In genomic region chr12:9469467-9469866, GRCh38 we compare ENCODE assay signal across 7 cellular contexts.
DNase-seq lines count a peak whose midpoint lies in the region; ATAC-seq and TF ChIP-seq lines count a peak whose summit lies in the region.
"Not testable (repeated sequence)": the region's sequence is repeated elsewhere in the genome, so short reads cannot be mapped to it uniquely, and the experiment has no call there.

No MANE protein-coding gene starts in this region.

- not testable (repeated sequence) for H4K91ac ChIP-seq in IMR-90 (ENCODE audit: insufficient read depth, low read depth, low read length)

- not testable (repeated sequence) for H3K56ac ChIP-seq in IMR-90 (ENCODE audit: extremely low read depth, insufficient read depth, low read length)

- dilution Hi-C loops in IMR-90 (cut with HindIII; ENCODE audit: low sequenced_read_pairs, unreplicated experiment) = not testable (repeated sequence)

- not testable (repeated sequence) for H3K18ac ChIP-seq in IMR-90 (ENCODE audit: low read depth, low read length)

- H3K9me1 ChIP-seq in IMR-90 (ENCODE audit: insufficient read depth, low read length) = not testable (repeated sequence)

- CTCF ChIA-PET in IMR-90 (lab: Yijun Ruan, JAX); PC-3 (lab: Charles Lee): not testable (repeated sequence)
- CTCF ChIA-PET in activated CD8-positive, alpha-beta memory T cell treated with anti-CD3 and anti-CD28 coated beads, Interleukin-2, amount 10 ng/mL, durations not matched to agents 7 days and 5 days (lab: Charles Lee) = interaction anchor here (0.7 to 2.1 kb wide), 12 partner anchors 20 to 273 kb away, joined by 3 to 14 read pairs (median 4); no protein-coding TSS in a partner anchor

- H3K79me2 ChIP-seq in PC-3 (ENCODE audit: low read length) = not testable (repeated sequence)

- H3K4ac ChIP-seq in IMR-90 (ENCODE audit: low read depth, low read length) = not testable (repeated sequence)

- H2BK5ac ChIP-seq in IMR-90 (ENCODE audit: low read depth, low read length, poor library complexity, severe bottlenecking) = not testable (repeated sequence)

- not testable (repeated sequence) for H2BK20ac ChIP-seq in IMR-90 (ENCODE audit: low read depth, low read length)

- not testable (repeated sequence) for H3K4me3 ChIP-seq in IMR-90 (ENCODE audit: insufficient read depth, low read depth, low read length); PC-3 (ENCODE audit: low read length)

- H3K4me1 ChIP-seq in IMR-90 (ENCODE audit: control insufficient read depth, insufficient read depth, low read length); PC-3 (ENCODE audit: insufficient read depth, low read length); foreskin keratinocyte: not testable (repeated sequence)

- H3K27ac ChIP-seq in IMR-90 (ENCODE audit: insufficient read depth, low read length); PC-3 (ENCODE audit: low read length); foreskin keratinocyte: not testable (repeated sequence)

- in situ Hi-C loops in IMR-90 (cut with MboI; ENCODE audit: low sequenced_read_pairs) = loop anchor here (25.0 kb wide), 1 partner anchor 132 kb away; no protein-coding TSS in a partner anchor

- not testable (repeated sequence) for H3K14ac ChIP-seq in IMR-90 (replicated peaks; ENCODE audit: low read depth, low read length)

- H3K79me1 ChIP-seq in IMR-90 (ENCODE audit: low read depth in 1 of 2, low read length in 2 of 2) = not testable (repeated sequence)

- TF ChIP-seq POLR2A in IMR-90 (IDR thresholded peaks at IDR 0.05; ENCODE audit: low read depth, low read length) = not testable (repeated sequence)

- not testable (repeated sequence) for H2AK5ac ChIP-seq in IMR-90 (ENCODE audit: low read depth, low read length)

- H3K27ac Mint-ChIP-seq in T-helper 17 cell = peak overlapping the region; percentile 65
- H3K27ac Mint-ChIP-seq in activated CD8-positive, alpha-beta memory T cell treated with anti-CD3 and anti-CD28 coated beads, Interleukin-2, amount 10 ng/mL, durations not matched to agents 7 days and 5 days = peak overlapping the region; percentile 19
- H3K27ac Mint-ChIP-seq in natural killer cell treated with Interleukin-12 subunit alpha and Interleukin-12 subunit beta and Interleukin-15 and Interleukin-18, amount 100 ng/mL, for 72 hours = peak overlapping the region; percentile 77 to 97

- H3K4me3 Mint-ChIP-seq in T-helper 17 cell; activated CD8-positive, alpha-beta memory T cell treated with anti-CD3 and anti-CD28 coated beads, Interleukin-2, amount 10 ng/mL, durations not matched to agents 7 days and 5 days; natural killer cell treated with Interleukin-12 subunit alpha and Interleukin-12 subunit beta and Interleukin-15 and Interleukin-18, amount 100 ng/mL, for 72 hours: not testable (repeated sequence)

- POLR2A ChIA-PET in IMR-90 (lab: Charles Lee; ENCODE audit: unreplicated experiment) = not testable (repeated sequence)
- POLR2A ChIA-PET in PC-3 (lab: Charles Lee; ENCODE audit: unreplicated experiment) = interaction anchor here (0.6 kb wide), 1 partner anchor 20 kb away, joined by 4 read pairs; no protein-coding TSS in a partner anchor

- H3K9me3 Mint-ChIP-seq in activated CD8-positive, alpha-beta memory T cell treated with anti-CD3 and anti-CD28 coated beads, Interleukin-2, amount 10 ng/mL, durations not matched to agents 7 days and 5 days (ENCODE audit: low read depth); natural killer cell treated with Interleukin-12 subunit alpha and Interleukin-12 subunit beta and Interleukin-15 and Interleukin-18, amount 100 ng/mL, for 72 hours: not testable (repeated sequence)

- H3K27me3 ChIP-seq in IMR-90 (ENCODE audit: control insufficient read depth, insufficient read depth, low read length); PC-3 (ENCODE audit: low read length); foreskin keratinocyte: not testable (repeated sequence)

- not testable (repeated sequence) for DNase-seq in IMR-90; PC-3; T-helper 17 cell; activated CD8-positive, alpha-beta memory T cell treated with anti-CD3 and anti-CD28 coated beads, Interleukin-2, amount 10 ng/mL, durations not matched to agents 7 days and 5 days; foreskin keratinocyte; natural killer cell treated with Interleukin-12 subunit alpha and Interleukin-12 subunit beta and Interleukin-15 and Interleukin-18, amount 100 ng/mL, for 72 hours (ENCODE audit: low spot score)
- peak; percentile 0 for DNase-seq in superior temporal gyrus (ENCODE audit: extremely low spot score)

- H3K4me2 ChIP-seq in IMR-90 (ENCODE audit: low read depth, low read length); PC-3 (ENCODE audit: low read length): not testable (repeated sequence)

- BruUV-seq in IMR-90 (replicated peaks; lab: Mats Ljungman, UMichigan); PC-3 (replicated peaks; lab: Mats Ljungman, UMichigan): not testable (repeated sequence)

- H3K9me2 ChIP-seq in PC-3 (replicated peaks; ENCODE audit: low read length) = not testable (repeated sequence)

- not testable (repeated sequence) for H3K9ac ChIP-seq in IMR-90 (ENCODE audit: low read depth, low read length); PC-3 (ENCODE audit: low read length)

- not testable (repeated sequence) for H4K8ac ChIP-seq in IMR-90 (ENCODE audit: low read depth in 2 of 2, low read length in 2 of 2)

- H3F3A ChIP-seq in PC-3 (ENCODE audit: low read length, unreplicated experiment) = not testable (repeated sequence)

- H2AK9ac ChIP-seq in IMR-90 (replicated peaks; ENCODE audit: low read depth, low read length, poor library complexity) = not testable (repeated sequence)

- H3K36me3 Mint-ChIP-seq in T-helper 17 cell (ENCODE audit: low read depth); natural killer cell treated with Interleukin-12 subunit alpha and Interleukin-12 subunit beta and Interleukin-15 and Interleukin-18, amount 100 ng/mL, for 72 hours: not testable (repeated sequence)
- H3K36me3 Mint-ChIP-seq in activated CD8-positive, alpha-beta memory T cell treated with anti-CD3 and anti-CD28 coated beads, Interleukin-2, amount 10 ng/mL, durations not matched to agents 7 days and 5 days = peaks cover 17% of the 10 kb centered on the region

- not testable (repeated sequence) for TF ChIP-seq RAD21 in IMR-90 (IDR thresholded peaks at IDR 0.05; ENCODE audit: low read length)

- H2BK120ac ChIP-seq in IMR-90 (ENCODE audit: low read depth, low read length) = not testable (repeated sequence)

- not testable (repeated sequence) for H4K5ac ChIP-seq in IMR-90 (ENCODE audit: low read depth, low read length)

- H4K20me1 ChIP-seq in IMR-90 (ENCODE audit: insufficient read depth, low read length); PC-3 (ENCODE audit: low read length): not testable (repeated sequence)

- H3K9me3 ChIP-seq in IMR-90 (ENCODE audit: control insufficient read depth, insufficient read depth, low read length); PC-3 (ENCODE audit: low read length); T-helper 17 cell (ENCODE audit: control insufficient read depth, low read length, poor library complexity, severe bottlenecking): not testable (repeated sequence)

- H3K4me1 Mint-ChIP-seq in T-helper 17 cell = peaks cover 24% of the 10 kb centered on the region
- peaks cover 39% of the 10 kb centered on the region for H3K4me1 Mint-ChIP-seq in activated CD8-positive, alpha-beta memory T cell treated with anti-CD3 and anti-CD28 coated beads, Interleukin-2, amount 10 ng/mL, durations not matched to agents 7 days and 5 days
- H3K4me1 Mint-ChIP-seq in natural killer cell treated with Interleukin-12 subunit alpha and Interleukin-12 subunit beta and Interleukin-15 and Interleukin-18, amount 100 ng/mL, for 72 hours (ENCODE audit: low read depth in 2 of 2) = peaks cover 18 to 31% of the 10 kb centered on the region in 2 donors

- not testable (repeated sequence) for H2BK15ac ChIP-seq in IMR-90 (ENCODE audit: low read depth, low read length)

- intact Hi-C loops in IMR-90 (cut with micrococcal nuclease); PC-3 (cut with micrococcal nuclease): not testable (repeated sequence)

- ATAC-seq in IMR-90 (ENCODE audit: low read depth) = peak; percentile 70
- ATAC-seq in PC-3 = peak; percentile 71
- not testable (repeated sequence) for ATAC-seq in T-helper 17 cell; activated CD8-positive, alpha-beta memory T cell treated with anti-CD3 and anti-CD28 coated beads, Interleukin-2, amount 10 ng/mL, durations not matched to agents 7 days and 5 days; natural killer cell treated with Interleukin-12 subunit alpha and Interleukin-12 subunit beta and Interleukin-15 and Interleukin-18, amount 100 ng/mL, for 72 hours
- peak; percentile 43 for ATAC-seq in foreskin keratinocyte

- H2AFZ ChIP-seq in IMR-90 (replicated peaks; ENCODE audit: low read length, poor library complexity); PC-3 (ENCODE audit: low read length): not testable (repeated sequence)

- H3K27me3 Mint-ChIP-seq in T-helper 17 cell; activated CD8-positive, alpha-beta memory T cell treated with anti-CD3 and anti-CD28 coated beads, Interleukin-2, amount 10 ng/mL, durations not matched to agents 7 days and 5 days; natural killer cell treated with Interleukin-12 subunit alpha and Interleukin-12 subunit beta and Interleukin-15 and Interleukin-18, amount 100 ng/mL, for 72 hours: not testable (repeated sequence)

- WGBS in IMR-90 (ENCODE audit: extremely low coverage in 2 of 2, insufficient read length in 1 of 2), 2 experiments = no CpG with 5 or more reads among the region's 2 CpGs

- H3K36me3 ChIP-seq in IMR-90 (ENCODE audit: control insufficient read depth, insufficient read depth, low read length); PC-3 (ENCODE audit: low read depth, low read length): not testable (repeated sequence)

- not testable (repeated sequence) for TF ChIP-seq CTCF in IMR-90 (conservative IDR thresholded peaks at IDR 0.05; ENCODE audit: low read depth, low read length); PC-3 (conservative IDR thresholded peaks at IDR 0.05; ENCODE audit: low read depth, low read length); foreskin keratinocyte (conservative IDR thresholded peaks at IDR 0.05)

- H3K23ac ChIP-seq in IMR-90 (ENCODE audit: low read depth, low read length) = not testable (repeated sequence)

Comparison
In these comparisons a context has a peak if more than half of its experiments do, and no peak if none do; other contexts are left out.
1. H3K27ac Mint-ChIP-seq: peak in every context shown above with its lines; median percentile 87 in natural killer cell treated with Interleukin-12 subunit alpha and Interleukin-12 subunit beta and Interleukin-15 and Interleukin-18, amount 100 ng/mL, for 72 hours; 65 in T-helper 17 cell; 19 in activated CD8-positive, alpha-beta memory T cell treated with anti-CD3 and anti-CD28 coated beads, Interleukin-2, amount 10 ng/mL, durations not matched to agents 7 days and 5 days.